ENCODE assay signal across 8 cellular contexts in genomic region chr11:3000032-3000961, GRCh38. TPM values are rescaled to one million over a fixed set of nuclear protein-coding genes. Genes with fewer than 3 reads are reported as not detected.
DNase-seq lines count a peak whose midpoint lies in the region; ATAC-seq and TF ChIP-seq lines count a peak whose summit lies in the region.

No MANE protein-coding gene starts in this region.

- in situ Hi-C loops in ACHN (cut with HindIII; ENCODE audit: low pct_ligation_motif_present, low pct_unique_long_range_greater_than_20kb, low sequenced_read_pairs): no loop called here

- DNase-seq in LNCaP clone FGC (ENCODE audit: low read depth) (peak; percentile 85), adipocyte (ENCODE audit: low read depth) (peak; percentile 33), cardiac septum (ENCODE audit: low spot score) (peak; percentile 86), sciatic nerve (ENCODE audit: low spot score) (peak; percentile 86), ACHN (no peak), GM10266 (ENCODE audit: extremely low spot score) (no peak), SK-N-DZ (ENCODE audit: low spot score) (no peak)

- peaks cover 7% of the 10 kb centered on the region for H3K4me1 ChIP-seq in adipocyte (ENCODE audit: control insufficient read depth, insufficient read depth, low read length)

- no peak overlapping the region for H3K4me3 ChIP-seq in LNCaP clone FGC (ENCODE audit: low read depth, low read length)
- no peak overlapping the region for H3K4me3 ChIP-seq in adipocyte (ENCODE audit: low read length)

- ATAC-seq in sciatic nerve: peak; percentile 76
- no peak for ATAC-seq in GM21515 (IDR thresholded peaks at IDR 0.05; ENCODE audit: unreplicated experiment)

- H3K27me3 ChIP-seq in adipocyte (replicated peaks; ENCODE audit: control insufficient read depth, insufficient read depth, low read length): no peaks in the 10 kb centered on the region

- peaks cover 69% of the 10 kb centered on the region for H3K36me3 ChIP-seq in adipocyte (ENCODE audit: control insufficient read depth, insufficient read depth, low read length, severe bottlenecking)

- no peak; the same call in 1 of the 2 replicates for TF ChIP-seq CTCF in LNCaP clone FGC (IDR thresholded peaks at IDR 0.05; ENCODE audit: control insufficient read depth, extremely low read depth, insufficient read depth)
- TF ChIP-seq CTCF in GM10266 (IDR thresholded peaks at IDR 0.05; ENCODE audit: control insufficient read depth, insufficient read depth, low read depth, missing control alignments): no peak

- intact Hi-C loops in cardiac septum (cut with DNase I) (no loop called here), sciatic nerve (cut with DNase I) (no loop called here)

- no peaks in the 10 kb centered on the region for H3K9me3 ChIP-seq in adipocyte (ENCODE audit: control insufficient read depth, low read length)

- H3K9ac ChIP-seq in adipocyte (ENCODE audit: low read length): no peak overlapping the region

RNA-seq across cellular contexts. Expression of gene NAP1L4, which starts 8.2 kb away (rescaled TPM):
- 189 TPM for total RNA-seq in cardiac septum
- 173 TPM for total RNA-seq in sciatic nerve
- 173 and 181 TPM in 2 replicates for polyA plus RNA-seq in SK-N-DZ (2014; cell fraction: cytosol; rRNA removed)
- polyA plus RNA-seq in SK-N-DZ (2014; cell fraction: nucleus; rRNA removed): 198 and 215 TPM in 2 replicates

RNA-seq across cellular contexts. Expression of gene CARS1, which starts 56.9 kb away (rescaled TPM):
- total RNA-seq in cardiac septum: 17.1 TPM
- 42.3 TPM for total RNA-seq in sciatic nerve
- polyA plus RNA-seq in SK-N-DZ (2014; cell fraction: cytosol; rRNA removed): 41.4 and 43.6 TPM in 2 replicates
- polyA plus RNA-seq in SK-N-DZ (2014; cell fraction: nucleus; rRNA removed): 103 and 108 TPM in 2 replicates

Comparison
In these comparisons a context has a peak if more than half of its experiments do, and no peak if none do; other contexts are left out.
1. DNase-seq: peak in LNCaP clone FGC (single experiment), adipocyte (single experiment), cardiac septum (single experiment) and sciatic nerve (single experiment); none in ACHN (single experiment), GM10266 (single experiment) and SK-N-DZ (single experiment).